Comparison of ENCODE assay signal across 19 cellular contexts in genomic region chr1:25651824-25652741, GRCh38. TPM values are rescaled to one million over a fixed set of nuclear protein-coding genes. Genes with fewer than 3 reads are reported as not detected.
DNase-seq lines count a peak whose midpoint lies in the region; ATAC-seq and TF ChIP-seq lines count a peak whose summit lies in the region.
"Had no signal": no experiment of that assay in that cellular context is flagged by ENCODE, and none has a peak within 500 bp of the region (broad histone marks: within the 10 kb centered on the region; RNA-seq: fewer than 3 reads in every experiment).

No MANE protein-coding gene starts in this region.

- H3K4me1 Mint-ChIP-seq in H9, result no peaks in the 10 kb centered on the region

- H3K36me3 ChIP-seq in stomach smooth muscle (ENCODE audit: control insufficient read depth in 2 of 2, insufficient read depth in 2 of 2, low read length in 2 of 2), result no peaks in the 10 kb centered on the region
- H3K36me3 ChIP-seq: esophagus squamous epithelium, prostate gland had no signal

- H4K8ac ChIP-seq in H9 (replicated peaks; ENCODE audit: insufficient read length, low read depth, low read length), result no peak overlapping the region

- no peak overlapping the region for H2BK120ac ChIP-seq in H9 (ENCODE audit: low read depth, low read length, poor library complexity, severe bottlenecking)

- H3K79me2 ChIP-seq in H9 (ENCODE audit: insufficient read depth, low read length), result no peaks in the 10 kb centered on the region

- H3K27ac Mint-ChIP-seq in H9, result no peak overlapping the region; a peak in 1 of 7 replicates
- H3K27ac Mint-ChIP-seq: T-helper 2 cell treated with Interferon-gamma antibody and Interleukin-4, amounts not matched to agents 5 μg/mL and 100 μg/mL, for 36 hours had no signal

- no peak overlapping the region for H3K4me3 Mint-ChIP-seq in H9
- H3K4me3 Mint-ChIP-seq: brain; T-helper 2 cell treated with Interferon-gamma antibody and Interleukin-4, amounts not matched to agents 5 μg/mL and 100 μg/mL, for 36 hours had no signal

- H3K9me3 Mint-ChIP-seq in H9, result no peaks in the 10 kb centered on the region
- H3K9me3 Mint-ChIP-seq: T-helper 2 cell treated with Interferon-gamma antibody and Interleukin-4, amounts not matched to agents 5 μg/mL and 100 μg/mL, for 36 hours had no signal

- peak; percentile 17 for DNase-seq in H9
- DNase-seq in caudate nucleus (lab: John Stamatoyannopoulos, UW), result peak in 23 of 61 donors; percentile 8 to 76 (median 36)
- DNase-seq in Kasumi-1 (lab: John Stamatoyannopoulos, UW), result no peak
- DNase-seq in dedifferentiated amniotic fluid mesenchymal stem cell (ENCODE audit: extremely low spot score), result no peak
- no peak for DNase-seq in SHP77 (lab: John Stamatoyannopoulos, UW)
- DNase-seq: activated naive CD4-positive, alpha-beta T cell treated with anti-CD3 and anti-CD28 coated beads, Interleukin-2, amount 50 U/mL, for 16 hours; DMS153; esophagus squamous epithelium; H7; NCI-H1694; NCI-H510A treated with DMSO at 0.1 percent for 48 hours; SHP77 treated with DMSO at 0.1 percent for 48 hours; stimulated activated CD4-positive, alpha-beta T cell treated with anti-CD3 and anti-CD28 coated beads, Interleukin-15, amount 100 ng/mL, for 24 hours had no signal

- no peak overlapping the region for H4K5ac ChIP-seq in H9 (ENCODE audit: insufficient read length, low read depth, low read length)

- H3K4ac ChIP-seq in H9 (ENCODE audit: low read depth, low read length), result no peak overlapping the region

- no peaks in the 10 kb centered on the region for H3K9me3 ChIP-seq in H9 (ENCODE audit: control insufficient read depth, low read depth, low read length)
- no peaks in the 10 kb centered on the region for H3K9me3 ChIP-seq in stomach smooth muscle (ENCODE audit: control insufficient read depth in 2 of 2, low read length in 2 of 2)
- H3K9me3 ChIP-seq: esophagus squamous epithelium, prostate gland had no signal

- no peaks in the 10 kb centered on the region for H3K27me3 Mint-ChIP-seq in H9 (ENCODE audit: low read depth)

- TF ChIP-seq CTCF in H9 (conservative IDR thresholded peaks at IDR 0.05), result no peak

- H4K91ac ChIP-seq in H9 (ENCODE audit: insufficient read length, low read depth, low read length), result no peak overlapping the region

- H3K27me3 ChIP-seq in H9 (ENCODE audit: insufficient read depth, low read length) (no peaks in the 10 kb centered on the region), layer of hippocampus (ENCODE audit: control insufficient read depth, insufficient read depth, low read length) (no peaks in the 10 kb centered on the region), stomach smooth muscle (ENCODE audit: control insufficient read depth in 1 of 2, insufficient read depth in 2 of 2, low read length in 2 of 2) (no peaks in the 10 kb centered on the region)
- H3K27me3 ChIP-seq: esophagus squamous epithelium had no signal

- H3K4me1 ChIP-seq in H9 (ENCODE audit: insufficient read depth, low read length) (no peaks in the 10 kb centered on the region), stomach smooth muscle (ENCODE audit: control insufficient read depth, insufficient read depth, low read length) (peaks cover 37% of the 10 kb centered on the region)
- H3K4me1 ChIP-seq: prostate gland had no signal

- no peak overlapping the region for H2AK5ac ChIP-seq in H9 (ENCODE audit: insufficient read length, low read length)

- H3K4me3 ChIP-seq in stomach smooth muscle (ENCODE audit: low read length in 2 of 2), result no peak overlapping the region
- H3K4me3 ChIP-seq: esophagus squamous epithelium, prostate gland had no signal

- H3K14ac ChIP-seq in H9 (ENCODE audit: insufficient read depth, low read length), result no peak overlapping the region

- no peaks in the 10 kb centered on the region for H3K23me2 ChIP-seq in H9 (ENCODE audit: insufficient read length, low read depth, low read length, poor library complexity, severe bottlenecking)

- H3K36me3 Mint-ChIP-seq in H9 (ENCODE audit: insufficient read depth in 1 of 3, low read depth in 3 of 3), result no peaks in the 10 kb centered on the region
- H3K36me3 Mint-ChIP-seq: brain had no signal

- no peak overlapping the region for H2BK5ac ChIP-seq in H9 (ENCODE audit: insufficient read length, low read length)

- WGBS in H9 (ENCODE audit: extremely low coverage, insufficient read length, low lambda C conversion rate), result no CpG with 5 or more reads among the region's 12 CpGs

- no peak overlapping the region for H2BK20ac ChIP-seq in H9 (ENCODE audit: low read depth, low read length, poor library complexity, severe bottlenecking)

- no peak overlapping the region for H3K9ac ChIP-seq in H9 (ENCODE audit: extremely low read depth, insufficient read length, low read length)
- no peak overlapping the region for H3K9ac ChIP-seq in stomach smooth muscle (ENCODE audit: low read length in 2 of 2)

- no peak overlapping the region for H3K56ac ChIP-seq in H9 (ENCODE audit: insufficient read length, low read depth, low read length)

- H3T11ph ChIP-seq in H9 (ENCODE audit: low read length), result no peak overlapping the region

- no peak for ATAC-seq in GM21529 (IDR thresholded peaks at IDR 0.05; ENCODE audit: unreplicated experiment)

- H3K27ac ChIP-seq in H9 (ENCODE audit: insufficient read length, low read depth, low read length) (no peak overlapping the region), caudate nucleus (ENCODE audit: low read depth, low read length) (peak overlapping the region; percentile 14), layer of hippocampus (ENCODE audit: low read depth, low read length) (peak overlapping the region; percentile 39), stomach smooth muscle (ENCODE audit: low read length) (peak overlapping the region; percentile 60)
- H3K27ac ChIP-seq: prostate gland had no signal

- H3K23ac ChIP-seq in H9 (ENCODE audit: insufficient read length, low read depth, low read length), result no peak overlapping the region

- H3K4me2 ChIP-seq in H9 (ENCODE audit: insufficient read depth, insufficient read length, low read length), result no peak overlapping the region

- no peaks in the 10 kb centered on the region for H3K79me1 ChIP-seq in H9 (ENCODE audit: insufficient read depth, low read depth, low read length, poor library complexity, severe bottlenecking)

- H2BK12ac ChIP-seq in H9 (ENCODE audit: insufficient read length, low read depth, low read length), result no peak overlapping the region

- no peaks in the 10 kb centered on the region for H4K20me1 ChIP-seq in H9 (ENCODE audit: control insufficient read depth, insufficient read depth, insufficient read length)

- H3K18ac ChIP-seq in H9 (ENCODE audit: insufficient read length, low read depth, low read length), result no peak overlapping the region

- H2AFZ ChIP-seq in H9 (ENCODE audit: low read length), result no peak overlapping the region

- H2BK15ac ChIP-seq in H9 (ENCODE audit: low read depth, low read length), result no peak overlapping the region

RNA-seq across cellular contexts. Expression of gene MAN1C1, which starts 35.5 kb away (rescaled TPM):
- total RNA-seq in H9 (2021), result 9.3 and 9.9 TPM in 2 replicates
